ENCODE assay signal across 21 cellular contexts in the genomic region with DNA sequence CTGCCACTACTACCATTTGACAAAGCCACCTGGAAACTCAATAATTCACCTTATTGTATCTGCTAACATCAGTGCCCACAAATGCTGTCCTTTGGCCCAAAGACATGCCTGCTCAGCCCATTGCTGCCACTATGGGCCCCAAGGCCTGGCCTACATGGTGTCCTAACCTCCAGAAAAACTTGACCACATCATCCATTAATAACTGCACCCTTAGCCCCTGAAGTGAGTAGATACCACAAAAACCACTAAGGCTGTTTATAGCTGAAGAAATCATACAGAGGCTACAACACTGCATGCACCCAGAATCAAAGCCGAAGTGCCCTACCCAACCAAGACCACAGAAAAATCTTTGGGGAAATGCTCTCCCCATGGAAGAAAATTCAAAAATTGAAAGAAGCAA.
"Had no signal": no experiment of that assay in that cellular context is flagged by ENCODE, and none has a peak within 500 bp of the region (broad histone marks: within the 10 kb centered on the region; RNA-seq: fewer than 3 reads in every experiment).

No MANE protein-coding gene starts in this region.

- H3K36me3 Mint-ChIP-seq: natural killer cell had no signal

- H3K4me3 ChIP-seq: esophagus muscularis mucosa, gastroesophageal sphincter, mucosa of descending colon, skin epidermis, stomach, thoracic aorta, transverse colon had no signal

- ATAC-seq: effector memory CD8-positive, alpha-beta T cell; gastroesophageal sphincter; left lobe of liver; mucosa of descending colon; natural killer cell; sciatic nerve had no signal

- H3K4me1 ChIP-seq: esophagus muscularis mucosa, gastroesophageal sphincter, stomach, transverse colon had no signal

- H3K36me3 ChIP-seq: esophagus muscularis mucosa, gastroesophageal sphincter, stomach, thoracic aorta, transverse colon had no signal

- H3K4me3 Mint-ChIP-seq: dendritic cell treated with granulocyte-macrophage colony-stimulating factor and Interleukin-4, amounts not matched to agents 40 ng/mL and 50 ng/mL, for 4 days; effector memory CD8-positive, alpha-beta T cell; natural killer cell; neural crest cell had no signal

- H3K4me1 Mint-ChIP-seq: natural killer cell, neural crest cell had no signal

- DNase-seq: effector memory CD8-positive, alpha-beta T cell; foreskin fibroblast; glutamatergic neuron; islet precursor cell; mammary epithelial cell; mucosa of descending colon; natural killer cell; posterior cingulate gyrus; stimulated activated naive CD4-positive, alpha-beta T cell; stomach; substantia nigra; transverse colon had no signal

- H3K27me3 Mint-ChIP-seq: dendritic cell treated with granulocyte-macrophage colony-stimulating factor and Interleukin-4, amounts not matched to agents 40 ng/mL and 50 ng/mL, for 4 days; effector memory CD8-positive, alpha-beta T cell had no signal

- H3K27ac ChIP-seq: epithelial cell of prostate, esophagus muscularis mucosa, gastroesophageal sphincter, skin epidermis, stomach, thoracic aorta, transverse colon had no signal

- H3K27ac Mint-ChIP-seq: dendritic cell treated with granulocyte-macrophage colony-stimulating factor and Interleukin-4, amounts not matched to agents 40 ng/mL and 50 ng/mL, for 4 days; effector memory CD8-positive, alpha-beta T cell; natural killer cell had no signal

- H3K9me3 ChIP-seq: thoracic aorta, transverse colon had no signal

- H3K27me3 ChIP-seq: esophagus muscularis mucosa, gastroesophageal sphincter, stomach, transverse colon had no signal
